In the genomic region with DNA sequence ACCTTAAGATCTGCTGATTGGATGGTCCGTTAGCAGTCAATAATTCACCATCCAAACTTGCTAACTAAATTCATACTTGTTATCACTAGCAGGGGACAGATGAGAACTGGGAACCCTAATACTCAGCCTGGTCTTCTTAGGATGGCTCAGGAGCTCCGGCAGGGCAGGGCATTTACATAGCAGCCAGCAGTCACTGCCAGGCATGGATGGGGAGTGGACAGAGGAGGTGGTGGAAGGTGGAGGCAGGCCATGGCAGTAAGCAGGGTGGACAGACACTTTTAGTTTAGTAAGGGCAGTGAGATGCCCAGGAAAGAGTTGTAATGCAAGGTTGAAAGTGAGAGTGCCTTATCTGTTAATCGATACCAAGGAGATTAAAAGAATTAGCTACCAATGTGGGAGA, we compare ENCODE assay signal across 1 cellular context.
TF ChIP-seq lines count a peak whose summit lies in the region.

No MANE protein-coding gene starts in this region.

TF ChIP-seq in GM23338, 12 proteins besides CTCF, POLR2A, EP300 and RAD21 (continued from another document):
- TF ChIP-seq, protein P1, sequence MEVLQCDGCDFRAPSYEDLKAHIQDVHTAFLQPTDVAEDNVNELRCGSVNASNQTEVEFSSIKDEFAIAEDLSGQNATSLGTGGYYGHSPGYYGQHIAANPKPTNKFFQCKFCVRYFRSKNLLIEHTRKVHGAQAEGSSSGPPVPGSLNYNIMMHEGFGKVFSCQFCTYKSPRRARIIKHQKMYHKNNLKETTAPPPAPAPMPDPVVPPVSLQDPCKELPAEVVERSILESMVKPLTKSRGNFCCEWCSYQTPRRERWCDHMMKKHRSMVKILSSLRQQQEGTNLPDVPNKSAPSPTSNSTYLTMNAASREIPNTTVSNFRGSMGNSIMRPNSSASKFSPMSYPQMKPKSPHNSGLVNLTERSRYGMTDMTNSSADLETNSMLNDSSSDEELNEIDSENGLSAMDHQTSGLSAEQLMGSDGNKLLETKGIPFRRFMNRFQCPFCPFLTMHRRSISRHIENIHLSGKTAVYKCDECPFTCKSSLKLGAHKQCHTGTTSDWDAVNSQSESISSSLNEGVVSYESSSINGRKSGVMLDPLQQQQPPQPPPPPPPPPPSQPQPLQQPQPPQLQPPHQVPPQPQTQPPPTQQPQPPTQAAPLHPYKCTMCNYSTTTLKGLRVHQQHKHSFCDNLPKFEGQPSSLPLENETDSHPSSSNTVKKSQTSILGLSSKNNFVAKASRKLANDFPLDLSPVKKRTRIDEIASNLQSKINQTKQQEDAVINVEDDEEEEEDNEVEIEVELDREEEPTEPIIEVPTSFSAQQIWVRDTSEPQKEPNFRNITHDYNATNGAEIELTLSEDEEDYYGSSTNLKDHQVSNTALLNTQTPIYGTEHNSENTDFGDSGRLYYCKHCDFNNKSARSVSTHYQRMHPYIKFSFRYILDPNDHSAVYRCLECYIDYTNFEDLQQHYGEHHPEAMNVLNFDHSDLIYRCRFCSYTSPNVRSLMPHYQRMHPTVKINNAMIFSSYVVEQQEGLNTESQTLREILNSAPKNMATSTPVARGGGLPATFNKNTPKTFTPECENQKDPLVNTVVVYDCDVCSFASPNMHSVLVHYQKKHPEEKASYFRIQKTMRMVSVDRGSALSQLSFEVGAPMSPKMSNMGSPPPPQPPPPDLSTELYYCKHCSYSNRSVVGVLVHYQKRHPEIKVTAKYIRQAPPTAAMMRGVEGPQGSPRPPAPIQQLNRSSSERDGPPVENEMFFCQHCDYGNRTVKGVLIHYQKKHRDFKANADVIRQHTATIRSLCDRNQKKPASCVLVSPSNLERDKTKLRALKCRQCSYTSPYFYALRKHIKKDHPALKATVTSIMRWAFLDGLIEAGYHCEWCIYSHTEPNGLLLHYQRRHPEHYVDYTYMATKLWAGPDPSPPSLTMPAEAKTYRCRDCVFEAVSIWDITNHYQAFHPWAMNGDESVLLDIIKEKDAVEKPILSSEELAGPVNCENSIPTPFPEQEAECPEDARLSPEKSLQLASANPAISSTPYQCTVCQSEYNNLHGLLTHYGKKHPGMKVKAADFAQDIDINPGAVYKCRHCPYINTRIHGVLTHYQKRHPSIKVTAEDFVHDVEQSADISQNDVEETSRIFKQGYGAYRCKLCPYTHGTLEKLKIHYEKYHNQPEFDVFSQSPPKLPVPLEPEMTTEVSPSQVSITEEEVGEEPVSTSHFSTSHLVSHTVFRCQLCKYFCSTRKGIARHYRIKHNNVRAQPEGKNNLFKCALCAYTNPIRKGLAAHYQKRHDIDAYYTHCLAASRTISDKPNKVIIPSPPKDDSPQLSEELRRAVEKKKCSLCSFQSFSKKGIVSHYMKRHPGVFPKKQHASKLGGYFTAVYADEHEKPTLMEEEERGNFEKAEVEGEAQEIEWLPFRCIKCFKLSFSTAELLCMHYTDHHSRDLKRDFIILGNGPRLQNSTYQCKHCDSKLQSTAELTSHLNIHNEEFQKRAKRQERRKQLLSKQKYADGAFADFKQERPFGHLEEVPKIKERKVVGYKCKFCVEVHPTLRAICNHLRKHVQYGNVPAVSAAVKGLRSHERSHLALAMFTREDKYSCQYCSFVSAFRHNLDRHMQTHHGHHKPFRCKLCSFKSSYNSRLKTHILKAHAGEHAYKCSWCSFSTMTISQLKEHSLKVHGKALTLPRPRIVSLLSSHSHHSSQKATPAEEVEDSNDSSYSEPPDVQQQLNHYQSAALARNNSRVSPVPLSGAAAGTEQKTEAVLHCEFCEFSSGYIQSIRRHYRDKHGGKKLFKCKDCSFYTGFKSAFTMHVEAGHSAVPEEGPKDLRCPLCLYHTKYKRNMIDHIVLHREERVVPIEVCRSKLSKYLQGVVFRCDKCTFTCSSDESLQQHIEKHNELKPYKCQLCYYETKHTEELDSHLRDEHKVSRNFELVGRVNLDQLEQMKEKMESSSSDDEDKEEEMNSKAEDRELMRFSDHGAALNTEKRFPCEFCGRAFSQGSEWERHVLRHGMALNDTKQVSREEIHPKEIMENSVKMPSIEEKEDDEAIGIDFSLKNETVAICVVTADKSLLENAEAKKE (CRISPR knock-in tag; IDR thresholded peaks at IDR 0.05) = no peak
- TF ChIP-seq, protein P2, sequence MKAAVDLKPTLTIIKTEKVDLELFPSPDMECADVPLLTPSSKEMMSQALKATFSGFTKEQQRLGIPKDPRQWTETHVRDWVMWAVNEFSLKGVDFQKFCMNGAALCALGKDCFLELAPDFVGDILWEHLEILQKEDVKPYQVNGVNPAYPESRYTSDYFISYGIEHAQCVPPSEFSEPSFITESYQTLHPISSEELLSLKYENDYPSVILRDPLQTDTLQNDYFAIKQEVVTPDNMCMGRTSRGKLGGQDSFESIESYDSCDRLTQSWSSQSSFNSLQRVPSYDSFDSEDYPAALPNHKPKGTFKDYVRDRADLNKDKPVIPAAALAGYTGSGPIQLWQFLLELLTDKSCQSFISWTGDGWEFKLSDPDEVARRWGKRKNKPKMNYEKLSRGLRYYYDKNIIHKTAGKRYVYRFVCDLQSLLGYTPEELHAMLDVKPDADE (IDR thresholded peaks at IDR 0.05) = no peak
- TF ChIP-seq EZH2 (IDR thresholded peaks at IDR 0.05; ENCODE audit: low read depth, unreplicated experiment) (no peak), NANOG (IDR thresholded peaks at IDR 0.05; ENCODE audit: borderline replicate concordance) (no peak), EZH2phosphoT487 (IDR thresholded peaks at IDR 0.05; ENCODE audit: unreplicated experiment) (no peak), JUNB (IDR thresholded peaks at IDR 0.05; ENCODE audit: unreplicated experiment) (no peak), ZNF114 (CRISPR knock-in tag; IDR thresholded peaks at IDR 0.05) (no peak)
- TF ChIP-seq, protein P3, sequence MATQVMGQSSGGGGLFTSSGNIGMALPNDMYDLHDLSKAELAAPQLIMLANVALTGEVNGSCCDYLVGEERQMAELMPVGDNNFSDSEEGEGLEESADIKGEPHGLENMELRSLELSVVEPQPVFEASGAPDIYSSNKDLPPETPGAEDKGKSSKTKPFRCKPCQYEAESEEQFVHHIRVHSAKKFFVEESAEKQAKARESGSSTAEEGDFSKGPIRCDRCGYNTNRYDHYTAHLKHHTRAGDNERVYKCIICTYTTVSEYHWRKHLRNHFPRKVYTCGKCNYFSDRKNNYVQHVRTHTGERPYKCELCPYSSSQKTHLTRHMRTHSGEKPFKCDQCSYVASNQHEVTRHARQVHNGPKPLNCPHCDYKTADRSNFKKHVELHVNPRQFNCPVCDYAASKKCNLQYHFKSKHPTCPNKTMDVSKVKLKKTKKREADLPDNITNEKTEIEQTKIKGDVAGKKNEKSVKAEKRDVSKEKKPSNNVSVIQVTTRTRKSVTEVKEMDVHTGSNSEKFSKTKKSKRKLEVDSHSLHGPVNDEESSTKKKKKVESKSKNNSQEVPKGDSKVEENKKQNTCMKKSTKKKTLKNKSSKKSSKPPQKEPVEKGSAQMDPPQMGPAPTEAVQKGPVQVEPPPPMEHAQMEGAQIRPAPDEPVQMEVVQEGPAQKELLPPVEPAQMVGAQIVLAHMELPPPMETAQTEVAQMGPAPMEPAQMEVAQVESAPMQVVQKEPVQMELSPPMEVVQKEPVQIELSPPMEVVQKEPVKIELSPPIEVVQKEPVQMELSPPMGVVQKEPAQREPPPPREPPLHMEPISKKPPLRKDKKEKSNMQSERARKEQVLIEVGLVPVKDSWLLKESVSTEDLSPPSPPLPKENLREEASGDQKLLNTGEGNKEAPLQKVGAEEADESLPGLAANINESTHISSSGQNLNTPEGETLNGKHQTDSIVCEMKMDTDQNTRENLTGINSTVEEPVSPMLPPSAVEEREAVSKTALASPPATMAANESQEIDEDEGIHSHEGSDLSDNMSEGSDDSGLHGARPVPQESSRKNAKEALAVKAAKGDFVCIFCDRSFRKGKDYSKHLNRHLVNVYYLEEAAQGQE (IDR thresholded peaks at IDR 0.05; ENCODE audit: unreplicated experiment) = no peak
